In the genomic region with DNA sequence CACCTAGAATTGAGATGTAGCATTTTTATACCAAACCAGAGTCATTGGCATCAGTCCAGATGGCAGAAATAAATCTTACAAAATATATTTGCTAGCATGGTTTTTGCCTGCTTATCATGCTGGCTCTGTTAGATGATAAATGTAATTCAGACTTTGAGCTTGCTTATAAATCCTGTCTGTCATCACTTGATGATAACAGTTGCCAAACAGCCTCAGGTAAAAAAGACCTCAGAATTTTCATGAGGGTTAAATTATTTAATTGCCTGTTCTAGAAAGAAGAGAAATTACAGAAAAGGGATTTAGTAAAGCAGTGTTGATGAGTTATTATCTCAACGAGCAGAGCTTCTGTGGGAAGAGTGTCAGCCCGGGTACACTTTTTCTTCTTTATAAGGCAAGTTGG, we compare ENCODE assay signal across 17 cellular contexts.
DNase-seq lines count a peak whose midpoint lies in the region; ATAC-seq, FAIRE-seq and TF ChIP-seq lines count a peak whose summit lies in the region.
"Had no signal": no experiment of that assay in that cellular context is flagged by ENCODE, and none has a peak within 500 bp of the region (broad histone marks: within the 10 kb centered on the region; RNA-seq: fewer than 3 reads in every experiment).

No MANE protein-coding gene starts in this region.

- WGBS in pancreas, 2 donors: 37 to 50% methylated on average over 2 of the region's 2 CpGs

- H3K9me3 ChIP-seq in pancreas: no peaks in the 10 kb centered on the region

- peak; percentile 32 for FAIRE-seq in pancreas (lab: Jason Lieb, UNC)

- no peak overlapping the region for H3K4me3 Mint-ChIP-seq in brain
- H3K4me3 Mint-ChIP-seq: GM23338 had no signal

- DNase-seq in NCI-H1417 (lab: John Stamatoyannopoulos, UW) (peak in 2 of 3 experiments; percentile 14 to 74), NCI-H1417 treated with DMSO at 0.1 percent for 48 hours (lab: John Stamatoyannopoulos, UW) (no peak), NCI-H226 (peak; percentile 54), pancreas (no peak), T1000 (lab: John Stamatoyannopoulos, UW) (no peak), NAMALWA (ENCODE audit: low spot score) (no peak)
- no peak for DNase-seq in stimulated activated CD4-positive, alpha-beta T cell treated with anti-CD3 and anti-CD28 coated beads, Interleukin-12 subunit alpha, Interleukin-12 subunit beta, amount 100 ng/mL, for 4 hours
- DNase-seq: AML-193, NCI-H1694 treated with DMSO at 0.1 percent for 48 hours, NCI-H510A treated with DMSO at 0.1 percent for 48 hours, NCI-H82, PC-9, SIG-M5 had no signal

- no peak for TF ChIP-seq CTCF in brain (conservative IDR thresholded peaks at IDR 0.05)
- TF ChIP-seq CTCF in pancreas (IDR thresholded peaks at IDR 0.05): no peak

- ATAC-seq in pancreas: no peak
- ATAC-seq: GM23338 had no signal

- H3K36me3 Mint-ChIP-seq in brain: peaks cover 79% of the 10 kb centered on the region

- H3K36me3 ChIP-seq in pancreas: no peaks in the 10 kb centered on the region

- H3K27me3 ChIP-seq in pancreas: no peaks in the 10 kb centered on the region

- peaks cover 5% of the 10 kb centered on the region for H3K4me1 Mint-ChIP-seq in brain

- H3K27ac Mint-ChIP-seq in brain: peak overlapping the region in 3 of 5 experiments; percentile 17 to 46 (median 26)
- H3K27ac Mint-ChIP-seq: GM23338 had no signal

- H3K4me3 ChIP-seq in pancreas: no peak overlapping the region
- H3K4me3 ChIP-seq: GM23338, PC-9 had no signal

- no peaks in the 10 kb centered on the region for H3K9me3 Mint-ChIP-seq in brain
- H3K9me3 Mint-ChIP-seq: GM23338 had no signal

- H3K4me1 ChIP-seq in pancreas: peaks cover 0 to 9% (median 4%) of the 10 kb centered on the region in 3 donors

- H3K27ac ChIP-seq in pancreas: no peak overlapping the region
- H3K27ac ChIP-seq: 22Rv1, PC-9, RWPE1 had no signal

- H3K27me3 Mint-ChIP-seq in brain: no peaks in the 10 kb centered on the region

- intact Hi-C loops in pancreas (cut with DNase I): no loop called here

Comparison
In these comparisons a context has a peak if more than half of its experiments do, and no peak if none do; other contexts are left out.
1. DNase-seq: peak in NCI-H1417 (2 of 3) and NCI-H226 (single experiment); none in NCI-H1417 treated with DMSO at 0.1 percent for 48 hours (single experiment), pancreas (0 of 6), stimulated activated CD4-positive, alpha-beta T cell treated with anti-CD3 and anti-CD28 coated beads, Interleukin-12 subunit alpha, Interleukin-12 subunit beta, amount 100 ng/mL, for 4 hours (single experiment), T1000 (single experiment) and NAMALWA (single experiment).